Comparison of ENCODE assay signal across 3 cellular contexts in genomic region chr2:27425039-27425438, GRCh38. TPM values are rescaled to one million over a fixed set of nuclear protein-coding genes. Genes with fewer than 3 reads are reported as not detected.
"Had no signal": no experiment of that assay in that cellular context is flagged by ENCODE, and none has a peak within 500 bp of the region (broad histone marks: within the 10 kb centered on the region; RNA-seq: fewer than 3 reads in every experiment).

No MANE protein-coding gene starts in this region.

RNA-seq across cellular contexts. Expression of gene KRTCAP3, which starts 17.1 kb away (rescaled TPM):
- total RNA-seq: ascending aorta, cardiac septum, cerebellum had no signal
